ENCODE assay signal across 8 cellular contexts in genomic region chr14:32469388-32470160, GRCh38.
DNase-seq lines count a peak whose midpoint lies in the region; ATAC-seq, FAIRE-seq and TF ChIP-seq lines count a peak whose summit lies in the region.

No MANE protein-coding gene starts in this region.

- peaks cover 3% of the 10 kb centered on the region for H3K9me3 Mint-ChIP-seq in astrocyte (ENCODE audit: unreplicated experiment)

- intact Hi-C loops in transverse colon (cut with DNase I; ENCODE audit: low total_unique reads), result loop anchor here (5.0 kb wide), 2 partner anchors 212 to 397 kb away; no protein-coding TSS in a partner anchor

- peak overlapping the region; percentile 75 for H3K27ac Mint-ChIP-seq in astrocyte (ENCODE audit: unreplicated experiment)

- H3K79me2 ChIP-seq in astrocyte (ENCODE audit: insufficient read depth, low read length), result no peaks in the 10 kb centered on the region

- H3K4me2 ChIP-seq in astrocyte (ENCODE audit: low read length), result no peak overlapping the region

- no peaks in the 10 kb centered on the region for H3K27me3 ChIP-seq in astrocyte (ENCODE audit: insufficient read depth, low read length)
- H3K27me3 ChIP-seq in transverse colon, result no peaks in the 10 kb centered on the region

- 13 to 24% methylated on average over 5 of the region's 5 CpGs for WGBS in transverse colon (ENCODE audit: low coverage in 1 of 2), 2 donors

- TF ChIP-seq POLR2A in transverse colon (IDR thresholded peaks at IDR 0.05), result no peak

- peak; percentile 49 for TF ChIP-seq CTCF in GM10266 (IDR thresholded peaks at IDR 0.05; ENCODE audit: control insufficient read depth, insufficient read depth, low read depth, missing control alignments)
- TF ChIP-seq CTCF in astrocyte (IDR thresholded peaks at IDR 0.05; ENCODE audit: insufficient read depth, low read depth, low read length), result peak; percentile 60
- peak; percentile 48 to 70 (median 56) for TF ChIP-seq CTCF in transverse colon (IDR thresholded peaks at IDR 0.05)

- DNase-seq in GM10266 (ENCODE audit: extremely low spot score), result peak; percentile 15
- peak; percentile 96 for DNase-seq in NCI-H2029 treated with DMSO at 0.1 percent for 48 hours (lab: John Stamatoyannopoulos, UW)
- peak; percentile 49 for DNase-seq in astrocyte (ENCODE audit: low read depth)
- DNase-seq in transverse colon, result no peak
- no peak for DNase-seq in activated T-cell treated with anti-CD3 and anti-CD28 coated beads, Interleukin-2, amount 50 U/mL, for 1 hour

- H3K4me3 ChIP-seq in astrocyte (ENCODE audit: insufficient read depth, low read depth, low read length), result no peak overlapping the region
- no peak overlapping the region for H3K4me3 ChIP-seq in transverse colon

- H3K36me3 ChIP-seq in astrocyte (ENCODE audit: insufficient read depth, low read length), result no peaks in the 10 kb centered on the region
- H3K36me3 ChIP-seq in transverse colon, result no peaks in the 10 kb centered on the region

- H4K20me1 ChIP-seq in astrocyte (ENCODE audit: insufficient read depth, low read length), result no peaks in the 10 kb centered on the region

- H3K9ac ChIP-seq in astrocyte (ENCODE audit: low read length), result peak overlapping the region; percentile 44

- no peaks in the 10 kb centered on the region for H3K9me3 ChIP-seq in astrocyte (ENCODE audit: insufficient read depth, low read depth, low read length)
- no peaks in the 10 kb centered on the region for H3K9me3 ChIP-seq in transverse colon

- H3K27ac ChIP-seq in astrocyte (ENCODE audit: low read depth, low read length), result peak overlapping the region; percentile 20
- peak overlapping the region; percentile 48 to 61 (median 52) for H3K27ac ChIP-seq in transverse colon

- H3K36me3 Mint-ChIP-seq in astrocyte (ENCODE audit: low read depth, unreplicated experiment), result peaks cover 2% of the 10 kb centered on the region

- peaks cover 21% of the 10 kb centered on the region for H3K4me1 ChIP-seq in astrocyte (ENCODE audit: insufficient read depth, low read length)
- H3K4me1 ChIP-seq in transverse colon, result peaks cover 0 to 15% (median 6%) of the 10 kb centered on the region in 4 donors

- FAIRE-seq in astrocyte (lab: Jason Lieb, UNC), result peak; percentile 67
- FAIRE-seq in islet of Langerhans (lab: Jason Lieb, UNC), result peak; percentile 100

- H2AFZ ChIP-seq in astrocyte (ENCODE audit: low read depth, low read length), result no peak overlapping the region

- no peak for ATAC-seq in GM19023 (IDR thresholded peaks at IDR 0.05; ENCODE audit: unreplicated experiment)
- no peak for ATAC-seq in GM18511 (IDR thresholded peaks at IDR 0.05; ENCODE audit: unreplicated experiment)

- peaks cover 35% of the 10 kb centered on the region for H3K4me1 Mint-ChIP-seq in astrocyte (ENCODE audit: low read depth, unreplicated experiment)

- TF ChIP-seq EP300 in transverse colon (IDR thresholded peaks at IDR 0.05; ENCODE audit: low read depth), result no peak

- in situ Hi-C loops in transverse colon (cut with MboI; ENCODE audit: low pct_ligation_motif_present in 1 of 4, low pct_unique_long_range_greater_than_20kb in 1 of 4, low sequenced_read_pairs in 3 of 4), result loop anchor here in 2 of 4 donors (10.0 kb wide), 1 partner anchor 215 kb away; no protein-coding TSS in a partner anchor

- H3K27me3 Mint-ChIP-seq in astrocyte (ENCODE audit: low read depth, unreplicated experiment), result no peaks in the 10 kb centered on the region

- no peak overlapping the region for H3K4me3 Mint-ChIP-seq in astrocyte (ENCODE audit: unreplicated experiment)

Comparison
In these comparisons a context has a peak if more than half of its experiments do, and no peak if none do; other contexts are left out.
1. DNase-seq: peak in GM10266 (single experiment), NCI-H2029 treated with DMSO at 0.1 percent for 48 hours (single experiment) and astrocyte (single experiment); none in transverse colon (single experiment) and activated T-cell treated with anti-CD3 and anti-CD28 coated beads, Interleukin-2, amount 50 U/mL, for 1 hour (single experiment).
2. Peak in every context shown above with its lines, with median percentiles within 50 percentile points of each other: CTCF ChIP-seq.